In genomic region chr1:116151739-116152576, GRCh38 we compare ENCODE assay signal across 8 cellular contexts. TPM values are rescaled to one million over a fixed set of nuclear protein-coding genes. Genes with fewer than 3 reads are reported as not detected.
DNase-seq lines count a peak whose midpoint lies in the region; TF ChIP-seq lines count a peak whose summit lies in the region.

No MANE protein-coding gene starts in this region.

- H3K4me3 ChIP-seq in H7 (ENCODE audit: insufficient read depth, low read depth, low read length) (peak overlapping the region; percentile 49), cardiac muscle cell (peak overlapping the region; percentile 24), parathyroid adenoma (ENCODE audit: low read depth, low read length) (peak overlapping the region; percentile 46), tibial nerve (peak overlapping the region; percentile 28 to 53 (median 36))

- in situ Hi-C loops in G401 (cut with HindIII; ENCODE audit: low sequenced_read_pairs) = no loop called here

- H3K4me1 Mint-ChIP-seq in activated naive CD4-positive, alpha-beta T cell treated with anti-CD3 and anti-CD28 coated beads, Interleukin-2, amount 50 U/mL, for 24 hours = peaks cover 24% of the 10 kb centered on the region

- H2AFZ ChIP-seq in parathyroid adenoma = peak overlapping the region; percentile 93

- 11 to 13% methylated on average over 25 to 34 of the region's 46 CpGs for WGBS in tibial nerve, 2 donors

- peak; percentile 95 for TF ChIP-seq CTCF in LNCAP (IDR thresholded peaks at IDR 0.05)
- peak; percentile 91 for TF ChIP-seq CTCF in cardiac muscle cell (IDR thresholded peaks at IDR 0.05; ENCODE audit: low read depth, low read length)
- TF ChIP-seq CTCF in parathyroid adenoma (IDR thresholded peaks at IDR 0.05) = peak; percentile 79
- peak; percentile 93 to 96 (median 95) for TF ChIP-seq CTCF in tibial nerve (IDR thresholded peaks at IDR 0.05)

- peaks cover 3% of the 10 kb centered on the region; the same call in 1 of the 2 replicates for H3K27me3 ChIP-seq in H7 (ENCODE audit: control insufficient read depth, insufficient read depth, low read length)
- H3K27me3 ChIP-seq in cardiac muscle cell = no peaks in the 10 kb centered on the region
- H3K27me3 ChIP-seq in parathyroid adenoma (ENCODE audit: control insufficient read depth, insufficient read depth, low read length) = no peaks in the 10 kb centered on the region
- no peaks in the 10 kb centered on the region for H3K27me3 ChIP-seq in tibial nerve

- H3K9me3 ChIP-seq in cardiac muscle cell (ENCODE audit: low read depth) (no peaks in the 10 kb centered on the region), parathyroid adenoma (ENCODE audit: control insufficient read depth, low read length) (no peaks in the 10 kb centered on the region), tibial nerve (no peaks in the 10 kb centered on the region)

- H3K4me1 ChIP-seq in cardiac muscle cell (ENCODE audit: low read depth) = peaks cover 28% of the 10 kb centered on the region
- H3K4me1 ChIP-seq in parathyroid adenoma = peaks cover 3% of the 10 kb centered on the region
- peaks cover 0 to 20% (median 5%) of the 10 kb centered on the region in 4 donors for H3K4me1 ChIP-seq in tibial nerve

- H3K27ac ChIP-seq in cardiac muscle cell (peak overlapping the region; percentile 44), parathyroid adenoma (peak overlapping the region; percentile 72), tibial nerve (peak overlapping the region in 3 of 4 donors; percentile 70 to 80 (median 72))

- H3K36me3 Mint-ChIP-seq in activated naive CD4-positive, alpha-beta T cell treated with anti-CD3 and anti-CD28 coated beads, Interleukin-2, amount 50 U/mL, for 24 hours = no peaks in the 10 kb centered on the region

- peak in 1 of 2 donors; percentile 29 for TF ChIP-seq EP300 in tibial nerve (IDR thresholded peaks at IDR 0.05)

- peak overlapping the region; percentile 80 for H3K27ac Mint-ChIP-seq in activated naive CD4-positive, alpha-beta T cell treated with anti-CD3 and anti-CD28 coated beads, Interleukin-2, amount 50 U/mL, for 24 hours

- no peaks in the 10 kb centered on the region for H3K9me3 Mint-ChIP-seq in activated naive CD4-positive, alpha-beta T cell treated with anti-CD3 and anti-CD28 coated beads, Interleukin-2, amount 50 U/mL, for 24 hours

- no peaks in the 10 kb centered on the region for H3K36me3 ChIP-seq in H7 (replicated peaks; ENCODE audit: control insufficient read depth, insufficient read depth, low read length)
- no peaks in the 10 kb centered on the region for H3K36me3 ChIP-seq in cardiac muscle cell
- H3K36me3 ChIP-seq in parathyroid adenoma (ENCODE audit: control insufficient read depth, insufficient read depth, low read length) = no peaks in the 10 kb centered on the region
- H3K36me3 ChIP-seq in tibial nerve = no peaks in the 10 kb centered on the region

- H3K9ac ChIP-seq in parathyroid adenoma = no peak overlapping the region

- peak overlapping the region; percentile 84 for H3K4me2 ChIP-seq in parathyroid adenoma (ENCODE audit: low read length)

- H3K27me3 Mint-ChIP-seq in activated naive CD4-positive, alpha-beta T cell treated with anti-CD3 and anti-CD28 coated beads, Interleukin-2, amount 50 U/mL, for 24 hours = no peaks in the 10 kb centered on the region

- no peak for TF ChIP-seq POLR2A in tibial nerve (IDR thresholded peaks at IDR 0.05)

- H3K79me2 ChIP-seq in parathyroid adenoma = no peaks in the 10 kb centered on the region

- peak; percentile 75 for DNase-seq in G401 (ENCODE audit: low spot score)
- DNase-seq in H7 = peak; percentile 95
- peak; percentile 73 for DNase-seq in SK-N-DZ (ENCODE audit: low spot score)
- peak; percentile 83 to 86 for DNase-seq in cardiac muscle cell (ENCODE audit: low read depth in 1 of 2, low spot score in 1 of 2)
- DNase-seq in tibial nerve (ENCODE audit: low spot score in 2 of 2) = peak; percentile 43 to 48

- peak overlapping the region; percentile 83 for H3K4me3 Mint-ChIP-seq in activated naive CD4-positive, alpha-beta T cell treated with anti-CD3 and anti-CD28 coated beads, Interleukin-2, amount 50 U/mL, for 24 hours

RNA-seq across cellular contexts. Expression of gene MAB21L3, which starts 40.8 kb away (rescaled TPM):
- not detected in 2 replicates for total RNA-seq in G401 (2014; rRNA removed; shearing (Covaris generic))
- total RNA-seq in H7 (2014; rRNA removed; shearing (Covaris generic)) = 0.07 TPM in 1 of 2 replicates, not detected in the other
- polyA plus RNA-seq in SK-N-DZ (2014; cell fraction: cytosol; rRNA removed) = not detected in 2 replicates
- polyA plus RNA-seq in SK-N-DZ (2014; cell fraction: nucleus; rRNA removed) = not detected in 2 replicates
- total RNA-seq in cardiac muscle cell (1.3 and 3.1 TPM in 2 replicates), tibial nerve (under 1 TPM in 2 of 4 donors, not detected in 2; 0.22 to 0.63 TPM)
- 0.47 and 0.48 TPM in 2 replicates for polyA plus RNA-seq in cardiac muscle cell

Comparison
In these comparisons a context has a peak if more than half of its experiments do, and no peak if none do; other contexts are left out.
1. Peak in every context shown above with its lines: DNase-seq, H3K4me3 ChIP-seq and H3K27ac ChIP-seq.